In the genomic region with DNA sequence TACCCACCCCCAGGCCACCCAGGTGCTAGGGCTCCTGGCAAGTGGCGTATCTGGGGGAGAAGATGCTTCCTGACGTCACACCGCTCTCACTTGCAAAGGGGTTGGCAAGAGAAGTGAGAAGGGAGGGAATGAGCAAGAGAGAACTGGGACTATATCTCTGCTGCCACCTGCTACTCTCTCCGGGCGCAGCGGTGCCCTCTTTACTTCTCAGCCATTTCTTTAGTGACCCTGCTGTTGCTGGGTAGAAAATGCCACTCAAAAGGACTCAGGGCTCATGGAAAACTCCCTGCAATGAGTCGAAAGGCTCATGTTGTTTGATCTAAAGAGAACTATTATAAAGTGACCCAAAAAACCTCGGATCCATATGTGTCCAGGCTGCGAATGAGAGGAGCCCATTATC, we compare ENCODE assay signal across 24 cellular contexts.
"Had no signal": no experiment of that assay in that cellular context is flagged by ENCODE, and none has a peak within 500 bp of the region (broad histone marks: within the 10 kb centered on the region; RNA-seq: fewer than 3 reads in every experiment).

No MANE protein-coding gene starts in this region.

- H3K4me1 ChIP-seq: colonic mucosa, gastrocnemius medialis, psoas muscle, tibial nerve, upper lobe of left lung had no signal

- H3K27ac Mint-ChIP-seq: dendritic cell treated with granulocyte-macrophage colony-stimulating factor and Interleukin-4, amounts not matched to agents 40 ng/mL and 50 ng/mL, for 4 days; endodermal cell; naive thymus-derived CD4-positive, alpha-beta T cell; stimulated activated naive B cell treated with anti-CD40 and anti-IgM and Interleukin-4, amounts not matched to agents 10 μg/mL and 1 μg/mL and 100 μg/mL, for 72 hours; stimulated activated naive CD8-positive, alpha-beta T cell treated with anti-CD3 and anti-CD28 coated beads, Interleukin-15, Interleukin-2, amounts not matched to agents 100 ng/mL and 50 ng/mL, for 24 hours had no signal

- H3K27me3 ChIP-seq: colonic mucosa, gastrocnemius medialis, ovary, tibial nerve, upper lobe of left lung had no signal

- ATAC-seq: esophagus mucosa; gastrocnemius medialis; left lobe of liver; naive thymus-derived CD4-positive, alpha-beta T cell; psoas muscle; right cardiac atrium; stimulated activated naive B cell treated with anti-CD40 and anti-IgM and Interleukin-4, amounts not matched to agents 10 μg/mL and 1 μg/mL and 100 μg/mL, for 72 hours had no signal

- H3K27ac ChIP-seq: colonic mucosa, epithelial cell of prostate, gastrocnemius medialis, ovary, psoas muscle, thoracic aorta, tibial nerve, upper lobe of left lung had no signal

- H3K36me3 ChIP-seq: colonic mucosa, gastrocnemius medialis, ovary, thoracic aorta, tibial nerve, upper lobe of left lung had no signal

- DNase-seq: colonic mucosa; effector CD8-positive, alpha-beta T cell; endodermal cell; gastrocnemius medialis; head of caudate nucleus; naive thymus-derived CD4-positive, alpha-beta T cell; nephron progenitor cell; nucleus accumbens; ovary; posterior cingulate gyrus; psoas muscle; right cardiac atrium; small intestine; stimulated activated CD4-positive, alpha-beta T cell treated with anti-CD3 and anti-CD28 coated beads, Interleukin-15, amount 100 ng/mL, for 24 hours; stimulated activated CD4-positive, alpha-beta T cell treated with anti-CD3 and anti-CD28 coated beads, Interleukin-2, amount 100 ng/mL, for 48 hours; stimulated activated naive B cell treated with anti-CD40 and anti-IgM and Interleukin-4, amounts not matched to agents 10 μg/mL and 1 μg/mL and 100 μg/mL, for 72 hours; upper lobe of left lung had no signal

- H3K9me3 Mint-ChIP-seq: endodermal cell, nephron progenitor cell had no signal

- H3K36me3 Mint-ChIP-seq: naive thymus-derived CD4-positive, alpha-beta T cell; stimulated activated naive B cell treated with anti-CD40 and anti-IgM and Interleukin-4, amounts not matched to agents 10 μg/mL and 1 μg/mL and 100 μg/mL, for 72 hours had no signal

- H3K27me3 Mint-ChIP-seq: dendritic cell treated with granulocyte-macrophage colony-stimulating factor and Interleukin-4, amounts not matched to agents 40 ng/mL and 50 ng/mL, for 4 days; naive thymus-derived CD4-positive, alpha-beta T cell; stimulated activated naive B cell treated with anti-CD40 and anti-IgM and Interleukin-4, amounts not matched to agents 10 μg/mL and 1 μg/mL and 100 μg/mL, for 72 hours; stimulated activated naive CD8-positive, alpha-beta T cell treated with anti-CD3 and anti-CD28 coated beads, Interleukin-15, Interleukin-2, amounts not matched to agents 100 ng/mL and 50 ng/mL, for 24 hours had no signal

- H3K4me1 Mint-ChIP-seq: naive thymus-derived CD4-positive, alpha-beta T cell; stimulated activated naive B cell treated with anti-CD40 and anti-IgM and Interleukin-4, amounts not matched to agents 10 μg/mL and 1 μg/mL and 100 μg/mL, for 72 hours had no signal

- H3K4me3 ChIP-seq: colonic mucosa, gastrocnemius medialis, ovary, psoas muscle, thoracic aorta, tibial nerve, upper lobe of left lung had no signal

- H3K4me3 Mint-ChIP-seq: dendritic cell treated with granulocyte-macrophage colony-stimulating factor and Interleukin-4, amounts not matched to agents 40 ng/mL and 50 ng/mL, for 4 days; endodermal cell; naive thymus-derived CD4-positive, alpha-beta T cell; nephron progenitor cell; stimulated activated naive B cell treated with anti-CD40 and anti-IgM and Interleukin-4, amounts not matched to agents 10 μg/mL and 1 μg/mL and 100 μg/mL, for 72 hours; stimulated activated naive CD8-positive, alpha-beta T cell treated with anti-CD3 and anti-CD28 coated beads, Interleukin-15, Interleukin-2, amounts not matched to agents 100 ng/mL and 50 ng/mL, for 24 hours had no signal
